17 cellular contexts compared by ENCODE assay signal in genomic region chr21:45301521-45302081, GRCh38. TPM values are rescaled to one million over a fixed set of nuclear protein-coding genes. Genes with fewer than 3 reads are reported as not detected.
DNase-seq lines count a peak whose midpoint lies in the region; ATAC-seq, FAIRE-seq and TF ChIP-seq lines count a peak whose summit lies in the region.
"Had no signal": no experiment of that assay in that cellular context is flagged by ENCODE, and none has a peak within 500 bp of the region (broad histone marks: within the 10 kb centered on the region; RNA-seq: fewer than 3 reads in every experiment).

No MANE protein-coding gene starts in this region.

- TF ChIP-seq CTCF in astrocyte (IDR thresholded peaks at IDR 0.05; ENCODE audit: insufficient read depth, low read depth, low read length) = no peak

- no peak for ATAC-seq in activated CD4-positive, alpha-beta T cell treated with anti-CD3 and anti-CD28 coated beads for 36 hours
- ATAC-seq in GM19452 (IDR thresholded peaks at IDR 0.05; ENCODE audit: unreplicated experiment) (no peak), HG03520 (IDR thresholded peaks at IDR 0.05; ENCODE audit: unreplicated experiment) (no peak)
- ATAC-seq: foreskin keratinocyte had no signal

- H3K27me3 Mint-ChIP-seq in activated CD4-positive, alpha-beta T cell treated with anti-CD3 and anti-CD28 coated beads for 36 hours = no peaks in the 10 kb centered on the region
- no peaks in the 10 kb centered on the region for H3K27me3 Mint-ChIP-seq in astrocyte (ENCODE audit: low read depth, unreplicated experiment)

- peak overlapping the region; percentile 92 to 98 for H3K4ac ChIP-seq in mesenchymal stem cell (ENCODE audit: low read depth in 1 of 2, low read length in 2 of 2)

- no peak overlapping the region for H2BK5ac ChIP-seq in mesenchymal stem cell (ENCODE audit: low read depth, low read length, poor library complexity, severe bottlenecking)

- H3K4me1 Mint-ChIP-seq in activated CD4-positive, alpha-beta T cell treated with anti-CD3 and anti-CD28 coated beads for 36 hours = peaks cover 13% of the 10 kb centered on the region
- H3K4me1 Mint-ChIP-seq in astrocyte (ENCODE audit: low read depth, unreplicated experiment) = peaks cover 46% of the 10 kb centered on the region
- H3K4me1 Mint-ChIP-seq: memory B cell had no signal

- no peak for FAIRE-seq in astrocyte (lab: Jason Lieb, UNC)
- FAIRE-seq: GM12891 had no signal

- WGBS in mesenchymal stem cell = 96% methylated on average over 20 of the region's 20 CpGs

- peak overlapping the region; percentile 87 for H3K27ac ChIP-seq in astrocyte (ENCODE audit: low read depth, low read length)
- no peak overlapping the region for H3K27ac ChIP-seq in mesenchymal stem cell (ENCODE audit: low read length, poor library complexity, severe bottlenecking)
- H3K27ac ChIP-seq in substantia nigra (ENCODE audit: low read depth, low read length, poor library complexity, severe bottlenecking) = peak overlapping the region; percentile 21
- H3K27ac ChIP-seq: foreskin keratinocyte, PC-9 had no signal

- intact Hi-C loops in activated CD4-positive, alpha-beta T cell treated with anti-CD3 and anti-CD28 coated beads for 36 hours (cut with DNase I, micrococcal nuclease) = no loop called here

- peak overlapping the region; percentile 83 for H4K8ac ChIP-seq in mesenchymal stem cell (ENCODE audit: low read length)

- no peaks in the 10 kb centered on the region for H3K27me3 ChIP-seq in astrocyte (ENCODE audit: insufficient read depth, low read length)
- H3K27me3 ChIP-seq in mesenchymal stem cell (ENCODE audit: control insufficient read depth in 1 of 2, insufficient read depth in 1 of 2, low read length in 2 of 2) = no peaks in the 10 kb centered on the region

- no peak for DNase-seq in activated CD4-positive, alpha-beta T cell treated with anti-CD3 and anti-CD28 coated beads for 36 hours
- no peak for DNase-seq in activated CD4-positive, alpha-beta T cell treated with anti-CD3 and anti-CD28 coated beads for 48 hours
- DNase-seq in astrocyte (ENCODE audit: low read depth) (no peak), mesenchymal stem cell (no peak), substantia nigra (lab: John Stamatoyannopoulos, UW) (no peak), pons (ENCODE audit: low spot score) (no peak)
- DNase-seq: 8988T, DMS53, foreskin keratinocyte, KBM-7, NCI-H2107, PC-9 had no signal

- H4K91ac ChIP-seq in mesenchymal stem cell (ENCODE audit: low read length) = peak overlapping the region; percentile 99

- H3K18ac ChIP-seq in mesenchymal stem cell (ENCODE audit: low read depth in 1 of 2, low read length in 2 of 2) = peak overlapping the region; percentile 96

- H3K4me1 ChIP-seq in astrocyte (ENCODE audit: insufficient read depth, low read length) (peaks cover 31% of the 10 kb centered on the region), mesenchymal stem cell (ENCODE audit: control insufficient read depth, insufficient read depth, low read depth, low read length) (peaks cover 34% of the 10 kb centered on the region)

- H4K20me1 ChIP-seq in astrocyte (ENCODE audit: insufficient read depth, low read length) = no peaks in the 10 kb centered on the region

- H3K23ac ChIP-seq in mesenchymal stem cell (ENCODE audit: low read length in 2 of 2) = no peak overlapping the region

- H3K9ac ChIP-seq in astrocyte (ENCODE audit: low read length) = peak overlapping the region; percentile 81
- H3K9ac ChIP-seq in mesenchymal stem cell (ENCODE audit: low read length) = peak overlapping the region; percentile 38

- H2BK120ac ChIP-seq in mesenchymal stem cell (ENCODE audit: low read depth, low read length) = peak overlapping the region; percentile 99

- H3K4me3 Mint-ChIP-seq in activated CD4-positive, alpha-beta T cell treated with anti-CD3 and anti-CD28 coated beads for 36 hours = no peak overlapping the region
- no peak overlapping the region for H3K4me3 Mint-ChIP-seq in astrocyte (ENCODE audit: unreplicated experiment)
- H3K4me3 Mint-ChIP-seq: memory B cell had no signal

- peaks cover 22% of the 10 kb centered on the region for H3K79me2 ChIP-seq in astrocyte (ENCODE audit: insufficient read depth, low read length)

- no peaks in the 10 kb centered on the region for H3K9me3 ChIP-seq in astrocyte (ENCODE audit: insufficient read depth, low read depth, low read length)
- H3K9me3 ChIP-seq in mesenchymal stem cell (ENCODE audit: control insufficient read depth, low read length) = peaks cover 6% of the 10 kb centered on the region

- peak overlapping the region; percentile 14 for H2AK5ac ChIP-seq in mesenchymal stem cell (ENCODE audit: low read length, severe bottlenecking)

- POLR2A ChIA-PET in activated CD4-positive, alpha-beta T cell treated with anti-CD3 and anti-CD28 coated beads for 36 hours (lab: Charles Lee) = no interaction called here

- H3K27ac Mint-ChIP-seq in activated CD4-positive, alpha-beta T cell treated with anti-CD3 and anti-CD28 coated beads for 36 hours = peak overlapping the region; percentile 58
- peak overlapping the region; percentile 81 for H3K27ac Mint-ChIP-seq in astrocyte (ENCODE audit: unreplicated experiment)
- H3K27ac Mint-ChIP-seq: activated T-cell treated with anti-CD3 and anti-CD28 coated beads, Interleukin-2, amount 50 U/mL, for 72 hours; memory B cell had no signal

- H2BK12ac ChIP-seq in mesenchymal stem cell (ENCODE audit: low read length in 2 of 2) = peak overlapping the region; percentile 97 to 99

- H3K79me1 ChIP-seq in mesenchymal stem cell (replicated peaks; ENCODE audit: low read length, poor library complexity, severe bottlenecking) = peaks cover 14% of the 10 kb centered on the region

- CTCF ChIA-PET in activated CD4-positive, alpha-beta T cell treated with anti-CD3 and anti-CD28 coated beads for 36 hours (lab: Charles Lee) = interaction anchor here (0.6 to 1.9 kb wide), 2 partner anchors 9 to 11 kb away, joined by 4 to 5 read pairs; no protein-coding TSS in a partner anchor

- H3K9me3 Mint-ChIP-seq in activated CD4-positive, alpha-beta T cell treated with anti-CD3 and anti-CD28 coated beads for 36 hours (ENCODE audit: low read depth) = no peaks in the 10 kb centered on the region
- no peaks in the 10 kb centered on the region for H3K9me3 Mint-ChIP-seq in astrocyte (ENCODE audit: unreplicated experiment)
- H3K9me3 Mint-ChIP-seq: activated T-cell treated with anti-CD3 and anti-CD28 coated beads, Interleukin-2, amount 50 U/mL, for 72 hours; memory B cell had no signal

- H3K4me2 ChIP-seq in astrocyte (ENCODE audit: low read length) (no peak overlapping the region), mesenchymal stem cell (ENCODE audit: low read length, poor library complexity, severe bottlenecking) (no peak overlapping the region)
- H3K4me2 ChIP-seq: PC-9 had no signal

- no peaks in the 10 kb centered on the region for H3K36me3 Mint-ChIP-seq in activated CD4-positive, alpha-beta T cell treated with anti-CD3 and anti-CD28 coated beads for 36 hours (ENCODE audit: low read depth)
- H3K36me3 Mint-ChIP-seq in astrocyte (ENCODE audit: low read depth, unreplicated experiment) = peaks cover 15% of the 10 kb centered on the region

- H3K36me3 ChIP-seq in astrocyte (ENCODE audit: insufficient read depth, low read length) (no peaks in the 10 kb centered on the region), mesenchymal stem cell (ENCODE audit: control insufficient read depth in 1 of 2, insufficient read depth in 2 of 2, low read depth in 1 of 2, low read length in 2 of 2) (peaks cover 0 to 6% of the 10 kb centered on the region in 2 experiments)

- peak overlapping the region in 1 of 2 experiments; percentile 12 for H3K14ac ChIP-seq in mesenchymal stem cell (ENCODE audit: low read length in 2 of 2)

- H2AFZ ChIP-seq in astrocyte (ENCODE audit: low read depth, low read length) = no peak overlapping the region
- no peak overlapping the region for H2AFZ ChIP-seq in mesenchymal stem cell (ENCODE audit: low read depth, low read length)
- H2AFZ ChIP-seq: PC-9 had no signal

- H3K4me3 ChIP-seq in astrocyte (ENCODE audit: insufficient read depth, low read depth, low read length) (no peak overlapping the region), mesenchymal stem cell (ENCODE audit: insufficient read depth in 1 of 2, low read depth in 1 of 2, low read length in 2 of 2) (no peak overlapping the region)
- H3K4me3 ChIP-seq: PC-9 had no signal

- H2BK15ac ChIP-seq in mesenchymal stem cell (ENCODE audit: low read depth, poor library complexity, severe bottlenecking) = peak overlapping the region; percentile 85

RNA-seq across cellular contexts. Expression of gene POFUT2, which starts 13.9 kb away (rescaled TPM):
- total RNA-seq in activated CD4-positive, alpha-beta T cell treated with anti-CD3 and anti-CD28 coated beads for 36 hours = 10 to 100 TPM; 14.7 to 14.9 TPM
- total RNA-seq in astrocyte = 109 and 119 TPM in 2 replicates
- 75.1 TPM for polyA plus RNA-seq in mesenchymal stem cell (2013, experiment 1 of 2)
- 76.3 TPM for polyA plus RNA-seq in mesenchymal stem cell (2013, experiment 2 of 2)
